8 cellular contexts compared by ENCODE assay signal in the genomic region with DNA sequence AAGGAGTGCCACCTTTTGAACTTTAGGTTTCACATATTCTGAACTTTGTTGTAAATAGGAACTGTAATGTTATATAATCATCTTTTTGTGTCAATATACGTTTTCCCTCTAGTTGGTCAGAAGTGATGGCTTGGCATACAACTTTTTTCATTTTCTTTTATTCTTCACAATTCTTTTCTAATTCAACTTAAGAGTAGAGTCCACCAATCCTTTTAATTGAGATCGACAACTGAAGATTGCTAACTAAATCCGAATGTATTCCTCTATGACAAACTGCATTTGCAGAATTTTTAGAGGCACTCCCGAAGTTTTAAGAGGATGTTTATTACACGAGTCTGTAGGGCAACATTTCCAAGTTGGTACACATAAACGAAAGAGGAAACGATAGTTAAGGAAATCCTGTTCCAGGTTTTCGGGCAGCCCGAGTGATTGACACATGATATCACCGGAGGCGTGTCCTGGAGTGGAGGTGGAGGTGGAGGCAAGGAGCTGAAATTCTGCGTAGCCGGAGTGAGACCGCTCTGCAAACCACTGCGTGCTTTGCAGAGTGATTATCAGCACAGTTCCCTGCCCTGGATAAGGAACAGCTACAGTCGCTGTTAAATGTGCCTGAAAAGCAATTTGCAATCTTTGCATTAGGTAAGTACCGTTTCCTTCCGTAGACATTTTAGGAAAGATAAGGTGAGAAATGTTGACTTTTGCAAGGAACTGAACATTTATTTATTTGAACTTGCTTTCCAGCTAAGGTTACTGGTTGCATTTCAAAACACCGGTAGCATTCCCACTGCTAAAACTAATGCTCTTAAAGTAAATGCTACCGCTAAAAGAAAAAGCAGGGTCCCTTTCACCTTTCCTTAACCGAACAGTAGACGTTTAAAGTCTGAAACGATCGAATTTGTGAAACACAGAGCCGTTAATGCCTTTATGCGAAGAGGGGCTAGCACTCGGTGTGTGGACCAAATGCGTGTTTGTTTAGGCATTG. TPM values are rescaled to one million over a fixed set of nuclear protein-coding genes. Genes with fewer than 3 reads are reported as not detected.
DNase-seq lines count a peak whose midpoint lies in the region; ATAC-seq, FAIRE-seq and TF ChIP-seq lines count a peak whose summit lies in the region.

A gene with protein sequence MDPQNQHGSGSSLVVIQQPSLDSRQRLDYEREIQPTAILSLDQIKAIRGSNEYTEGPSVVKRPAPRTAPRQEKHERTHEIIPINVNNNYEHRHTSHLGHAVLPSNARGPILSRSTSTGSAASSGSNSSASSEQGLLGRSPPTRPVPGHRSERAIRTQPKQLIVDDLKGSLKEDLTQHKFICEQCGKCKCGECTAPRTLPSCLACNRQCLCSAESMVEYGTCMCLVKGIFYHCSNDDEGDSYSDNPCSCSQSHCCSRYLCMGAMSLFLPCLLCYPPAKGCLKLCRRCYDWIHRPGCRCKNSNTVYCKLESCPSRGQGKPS (plus strand): TSS at position 502 of the 982 bp plus-strand sequence. CDS start 4,797 bp downstream, outside the sequence.

- H3K4me2 ChIP-seq in OCI-LY1 (ENCODE audit: low read length) (peak within 1 kb of the TSS; percentile 88), endothelial cell of umbilical vein (ENCODE audit: insufficient read depth, low read length) (peak within 1 kb of the TSS; percentile 83)

- 0 out of 2 replicates have a peak, but pooled peaks cover 2% of the 10 kb centered on the region for H3F3A ChIP-seq in OCI-LY1 (ENCODE audit: insufficient read depth, low read length)

- no peak for TF ChIP-seq CTCF in OCI-LY1 (IDR thresholded peaks at IDR 0.05; ENCODE audit: low read length)
- TF ChIP-seq CTCF in endothelial cell of umbilical vein (IDR thresholded peaks at IDR 0.05; ENCODE audit: extremely low read depth in 1 of 2, insufficient read depth in 1 of 2, low read depth in 1 of 2, low read length in 2 of 2): no peak
- no peak for TF ChIP-seq CTCF in mesothelial cell of epicardium (IDR thresholded peaks at IDR 0.05; ENCODE audit: unreplicated experiment)

- H3K9ac ChIP-seq in OCI-LY1 (ENCODE audit: low read length): peak within 1 kb of the TSS; percentile 77
- peak within 1 kb of the TSS; percentile 84 for H3K9ac ChIP-seq in endothelial cell of umbilical vein (replicated peaks; ENCODE audit: extremely low read depth, insufficient read depth, low read length)

- peaks cover 2% of the 10 kb centered on the region for H3K36me3 Mint-ChIP-seq in mesothelial cell of epicardium

- H3K36me3 ChIP-seq in OCI-LY1 (ENCODE audit: insufficient read depth, low read length) (peaks cover 17% of the 10 kb centered on the region), endothelial cell of umbilical vein (ENCODE audit: control insufficient read depth in 2 of 2, extremely low read depth in 1 of 2, insufficient read depth in 2 of 2, low read length in 2 of 2) (peaks cover 0 to under 1% of the 10 kb centered on the region in 2 experiments)

- peak within 1 kb of the TSS; percentile 96 for H3K4me3 Mint-ChIP-seq in mesothelial cell of epicardium

- peak within 1 kb of the TSS; percentile 77 for H3K27ac ChIP-seq in OCI-LY1 (ENCODE audit: low read depth, low read length, poor library complexity, severe bottlenecking)
- peak within 1 kb of the TSS; percentile 53 for H3K27ac ChIP-seq in endothelial cell of umbilical vein (ENCODE audit: insufficient read depth, low read depth, low read length)

- H3K9me3 ChIP-seq in OCI-LY1 (ENCODE audit: low read length): no peaks in the 10 kb centered on the region
- no peaks in the 10 kb centered on the region for H3K9me3 ChIP-seq in endothelial cell of umbilical vein (replicated peaks; ENCODE audit: control insufficient read depth, insufficient read depth, low read length)

- H3K4me3 ChIP-seq in OCI-LY1 (ENCODE audit: low read depth, low read length, poor library complexity, severe bottlenecking): peak within 1 kb of the TSS; percentile 75
- peak within 1 kb of the TSS; percentile 27 to 84 (median 49) for H3K4me3 ChIP-seq in endothelial cell of umbilical vein (replicated peaks in 1 of 3; ENCODE audit: insufficient read depth in 1 of 3, low read depth in 1 of 3, low read length in 3 of 3)

- no peaks in the 10 kb centered on the region for H4K20me1 ChIP-seq in OCI-LY1 (ENCODE audit: insufficient read depth, low read length)
- no peaks in the 10 kb centered on the region for H4K20me1 ChIP-seq in endothelial cell of umbilical vein (replicated peaks; ENCODE audit: control insufficient read depth, extremely low read depth, insufficient read depth, low read length)

- POLR2A ChIA-PET in endothelial cell of umbilical vein (lab: Charles Lee): interaction anchor here (1.0 kb wide), 1 partner anchor 35 kb away, joined by 3 read pairs; no protein-coding TSS in a partner anchor

- no peaks in the 10 kb centered on the region for H3K9me2 ChIP-seq in OCI-LY1 (ENCODE audit: low read depth, low read length)

- H3K9me1 ChIP-seq in endothelial cell of umbilical vein (replicated peaks; ENCODE audit: control insufficient read depth, extremely low read depth, insufficient read depth, low read length): no peaks in the 10 kb centered on the region

- peaks cover 23% of the 10 kb centered on the region for H3K79me2 ChIP-seq in OCI-LY1 (ENCODE audit: insufficient read depth, low read length)
- H3K79me2 ChIP-seq in endothelial cell of umbilical vein (ENCODE audit: control insufficient read depth, insufficient read depth, low read length): peaks cover 10% of the 10 kb centered on the region

- no peaks in the 10 kb centered on the region for H3K27me3 ChIP-seq in OCI-LY1 (ENCODE audit: insufficient read depth, low read length)
- no peaks in the 10 kb centered on the region for H3K27me3 ChIP-seq in endothelial cell of umbilical vein (ENCODE audit: control insufficient read depth in 2 of 2, insufficient read depth in 2 of 2, low read length in 2 of 2)

- intact Hi-C loops in endothelial cell of umbilical vein (cut with micrococcal nuclease): loop anchor here (1.0 to 5.0 kb wide), 6 partner anchors 35 to 866 kb away; no protein-coding TSS in a partner anchor

- dilution Hi-C loops in endothelial cell of umbilical vein (cut with MboI; ENCODE audit: extremely low pct_ligation_motif_present, low sequenced_read_pairs): no loop called here

- H3K4me1 ChIP-seq in OCI-LY1 (ENCODE audit: insufficient read depth, low read length, severe bottlenecking): peaks cover 47% of the 10 kb centered on the region
- peaks cover 15% of the 10 kb centered on the region for H3K4me1 ChIP-seq in endothelial cell of umbilical vein (ENCODE audit: control insufficient read depth, extremely low read depth, insufficient read depth, low read length)

- peak within 1 kb of the TSS; percentile 98 for H3K27ac Mint-ChIP-seq in mesothelial cell of epicardium

- H2AFZ ChIP-seq in OCI-LY1 (ENCODE audit: low read length): no peak within 1 kb of the TSS; the same call in 1 of the 2 replicates
- peak within 1 kb of the TSS; percentile 62 for H2AFZ ChIP-seq in endothelial cell of umbilical vein (ENCODE audit: low read depth, low read length)

- no peaks in the 10 kb centered on the region for H3K9me3 Mint-ChIP-seq in mesothelial cell of epicardium

- FAIRE-seq in endothelial cell of umbilical vein (lab: Jason Lieb, UNC): peak; percentile 90

- TF ChIP-seq POLR2A in endothelial cell of umbilical vein (IDR thresholded peaks at IDR 0.05; ENCODE audit: low read depth, low read length): peak; percentile 68

- H3K4me1 Mint-ChIP-seq in mesothelial cell of epicardium: peaks cover 25% of the 10 kb centered on the region

- DNase-seq in COR-L47 (lab: John Stamatoyannopoulos, UW) (peak; percentile 84), HuH-7 (ENCODE audit: low spot score) (peak; percentile 62), endothelial cell of umbilical vein (ENCODE audit: low read depth, low spot score) (peak; percentile 89), mesothelial cell of epicardium (ENCODE audit: low spot score in 2 of 2, unreplicated experiment in 2 of 2) (peak; percentile 54 to 78)
- DNase-seq in activated CD8-positive, alpha-beta memory T cell treated with anti-CD3 and anti-CD28 coated beads, Interleukin-2, amount 50 U/mL, for 48 hours: peak; percentile 83
- peak; percentile 36 to 45 for DNase-seq in stimulated activated CD8-positive, alpha-beta memory T cell treated with anti-CD3 and anti-CD28 coated beads, Interleukin-2, amount 100 ng/mL, for 1 hour (ENCODE audit: low read depth in 2 of 2)

- CTCF ChIA-PET in endothelial cell of umbilical vein (lab: Charles Lee): interaction anchor here (0.8 to 2.3 kb wide), 13 partner anchors 9 to 294 kb away, joined by 3 to 16 read pairs (median 4); no protein-coding TSS in a partner anchor

- peak; percentile 41 for ATAC-seq in GM21515 (IDR thresholded peaks at IDR 0.05; ENCODE audit: unreplicated experiment)

- H3K27me3 Mint-ChIP-seq in mesothelial cell of epicardium (ENCODE audit: low read depth): no peaks in the 10 kb centered on the region

- BruUV-seq in endothelial cell of umbilical vein (replicated peaks; lab: Mats Ljungman, UMichigan): TSS peak; percentile 47

TF ChIP-seq in endothelial cell of umbilical vein, 7 proteins besides CTCF, POLR2A, EP300 and RAD21:
- TF ChIP-seq MYC (IDR thresholded peaks at IDR 0.05; ENCODE audit: low read depth, low read length) (no peak), JUN (IDR thresholded peaks at IDR 0.05; ENCODE audit: borderline replicate concordance, insufficient read depth, insufficient read length, low read depth) (peak; percentile 22), FOS (IDR thresholded peaks at IDR 0.05; ENCODE audit: borderline replicate concordance, insufficient read depth, low read length) (no peak), GATA2 (IDR thresholded peaks at IDR 0.05; ENCODE audit: insufficient read depth, insufficient read length, low read depth, low read length) (no peak), POLR2AphosphoS5 (IDR thresholded peaks at IDR 0.05; ENCODE audit: insufficient read depth, low read depth, low read length) (peak; percentile 37), EZH2 (IDR thresholded peaks at IDR 0.05; ENCODE audit: borderline replicate concordance, low read depth, low read length, severe bottlenecking) (no peak)
- TF ChIP-seq, protein P1, sequence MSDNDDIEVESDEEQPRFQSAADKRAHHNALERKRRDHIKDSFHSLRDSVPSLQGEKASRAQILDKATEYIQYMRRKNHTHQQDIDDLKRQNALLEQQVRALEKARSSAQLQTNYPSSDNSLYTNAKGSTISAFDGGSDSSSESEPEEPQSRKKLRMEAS (IDR thresholded peaks at IDR 0.05; ENCODE audit: insufficient read depth, insufficient read length): peak; percentile 31

RNA-seq across cellular contexts. Expression of the gene that starts here (rescaled TPM):
- total RNA-seq in endothelial cell of umbilical vein: 43.7 and 59.6 TPM in 2 replicates
- polyA plus RNA-seq in endothelial cell of umbilical vein: 12.5 and 14.1 TPM in 2 replicates
- 7.7 and 9.2 TPM in 2 replicates for polyA plus RNA-seq in endothelial cell of umbilical vein (2011; cell fraction: cytosol; rRNA removed)
- polyA plus RNA-seq in endothelial cell of umbilical vein (2011; cell fraction: nucleus; rRNA removed): 13.9 and 17.0 TPM in 2 replicates
- 5.0 and 5.8 TPM in 2 replicates for polyA plus RNA-seq in endothelial cell of umbilical vein (2012)
- polyA minus RNA-seq in endothelial cell of umbilical vein: 18.6 and 19.6 TPM in 2 replicates
- polyA minus RNA-seq in endothelial cell of umbilical vein (2011; cell fraction: cytosol; rRNA and poly(A)+ RNA removed): not detected
- polyA minus RNA-seq in endothelial cell of umbilical vein (2011; cell fraction: nucleus; rRNA and poly(A)+ RNA removed): 20.7 and 22.4 TPM in 2 replicates
- 39.1 to 42.0 TPM (median 41.8 TPM) in 3 replicates for total RNA-seq in mesothelial cell of epicardium

Comparison
In these comparisons a context has a peak if more than half of its experiments do, and no peak if none do; other contexts are left out.
1. Peak in every context shown above with its lines: DNase-seq, ATAC-seq, H3K4me3 ChIP-seq and H3K27ac ChIP-seq.